In the genomic region with DNA sequence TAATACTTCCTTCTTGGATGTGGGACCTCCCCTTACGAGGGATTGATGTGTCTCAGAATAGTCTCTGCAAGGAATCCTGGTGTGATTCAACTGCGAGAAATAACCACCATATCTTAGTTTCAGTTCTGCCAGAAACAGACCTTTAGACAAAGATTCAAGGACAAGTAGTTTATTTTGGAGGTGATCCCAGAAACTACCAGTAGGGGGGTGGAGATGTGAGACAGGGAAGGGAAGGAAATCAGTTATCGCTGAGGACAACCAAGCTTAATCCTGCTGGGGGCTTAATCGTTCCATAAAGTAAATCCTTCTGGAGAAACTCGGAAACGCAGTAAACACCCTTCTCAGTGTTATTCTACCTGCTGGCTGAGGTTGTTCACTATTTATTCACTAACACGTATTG, we compare ENCODE assay signal across 11 cellular contexts. TPM values are rescaled to one million over a fixed set of nuclear protein-coding genes. Genes with fewer than 3 reads are reported as not detected.
DNase-seq lines count a peak whose midpoint lies in the region; ATAC-seq and TF ChIP-seq lines count a peak whose summit lies in the region.
"Had no signal": no experiment of that assay in that cellular context is flagged by ENCODE, and none has a peak within 500 bp of the region (broad histone marks: within the 10 kb centered on the region; RNA-seq: fewer than 3 reads in every experiment).

No MANE protein-coding gene starts in this region.

- no peak overlapping the region for H3K4me3 Mint-ChIP-seq in type B pancreatic cell
- H3K4me3 Mint-ChIP-seq: naive thymus-derived CD8-positive, alpha-beta T cell had no signal

- H3K36me3 Mint-ChIP-seq in type B pancreatic cell, result no peaks in the 10 kb centered on the region

- no peak for ATAC-seq in Right ventricle myocardium inferior
- ATAC-seq in foreskin keratinocyte, result peak; percentile 38
- ATAC-seq in GM18870 (IDR thresholded peaks at IDR 0.05; ENCODE audit: unreplicated experiment), result no peak
- ATAC-seq in GM18909 (IDR thresholded peaks at IDR 0.05; ENCODE audit: poor library complexity, unreplicated experiment), result no peak
- ATAC-seq: naive thymus-derived CD8-positive, alpha-beta T cell had no signal

- H3K27ac ChIP-seq in cardiac muscle cell (no peak overlapping the region), foreskin keratinocyte (no peak overlapping the region)
- H3K27ac ChIP-seq: SJSA1, thoracic aorta had no signal

- no peaks in the 10 kb centered on the region for H3K9me3 ChIP-seq in cardiac muscle cell (ENCODE audit: low read depth)
- H3K9me3 ChIP-seq: SJSA1 had no signal

- peaks cover 16% of the 10 kb centered on the region for H3K27me3 Mint-ChIP-seq in type B pancreatic cell

- intact Hi-C loops in Right ventricle myocardium inferior (cut with DNase I), result no loop called here

- H3K27me3 ChIP-seq in cardiac muscle cell, result no peaks in the 10 kb centered on the region
- peaks cover 5% of the 10 kb centered on the region for H3K27me3 ChIP-seq in foreskin keratinocyte
- H3K27me3 ChIP-seq: SJSA1 had no signal

- DNase-seq in cardiac muscle cell (ENCODE audit: low read depth in 1 of 2, low spot score in 1 of 2), result peak in 1 of 2 donors; percentile 66
- DNase-seq in Right ventricle myocardium inferior (ENCODE audit: missing footprints), result no peak
- peak; percentile 71 for DNase-seq in RPMI7951 (ENCODE audit: low read depth)
- DNase-seq in foreskin keratinocyte, result peak in 1 of 2 donors; percentile 30
- DNase-seq in type B pancreatic cell (ENCODE audit: extremely low spot score, unreplicated experiment), result no peak
- DNase-seq in SW480 (ENCODE audit: low spot score), result no peak
- DNase-seq: naive thymus-derived CD8-positive, alpha-beta T cell had no signal

- no peaks in the 10 kb centered on the region for H3K36me3 ChIP-seq in cardiac muscle cell
- H3K36me3 ChIP-seq: SJSA1, thoracic aorta had no signal

- no peak overlapping the region for H3K4me3 ChIP-seq in cardiac muscle cell
- H3K4me3 ChIP-seq: SJSA1, thoracic aorta had no signal

- H3K4me1 ChIP-seq in cardiac muscle cell (ENCODE audit: low read depth) (no peaks in the 10 kb centered on the region), foreskin keratinocyte (peaks cover 6% of the 10 kb centered on the region)

- H3K27ac Mint-ChIP-seq in type B pancreatic cell, result no peak overlapping the region

- H3K4me1 Mint-ChIP-seq in type B pancreatic cell (ENCODE audit: unreplicated experiment), result no peaks in the 10 kb centered on the region

- peaks cover 7% of the 10 kb centered on the region for H3K9me3 Mint-ChIP-seq in type B pancreatic cell

- TF ChIP-seq CTCF in cardiac muscle cell (IDR thresholded peaks at IDR 0.05; ENCODE audit: low read depth, low read length) (peak; percentile 45), foreskin keratinocyte (conservative IDR thresholded peaks at IDR 0.05) (peak; percentile 62), type B pancreatic cell (conservative IDR thresholded peaks at IDR 0.05) (peak; percentile 61)

RNA-seq across cellular contexts. Expression of a gene that starts 5.0 kb away (rescaled TPM):
- 0.03 and 0.04 TPM in 2 replicates for total RNA-seq in cardiac muscle cell
- polyA plus RNA-seq in cardiac muscle cell, result not detected in 2 replicates
- total RNA-seq in Right ventricle myocardium inferior, result 0.43 TPM
- 1.6 and 1.8 TPM in 2 replicates for total RNA-seq in RPMI7951 (2014; rRNA removed; shearing (Covaris generic))
- 13.2 and 16.0 TPM in 2 replicates for total RNA-seq in foreskin keratinocyte
- polyA plus RNA-seq in foreskin keratinocyte, result 4.5 and 4.8 TPM in 2 replicates
- total RNA-seq in type B pancreatic cell (ENCODE audit: low replicate concordance), result 0.02 TPM in 1 of 2 replicates, not detected in the other
- total RNA-seq: SJSA1 had no signal

RNA-seq across cellular contexts. Expression of a gene that starts 18.8 kb away (rescaled TPM):
- total RNA-seq in cardiac muscle cell (not detected in 2 replicates), Right ventricle myocardium inferior (not detected), foreskin keratinocyte (1.3 and 1.6 TPM in 2 replicates), type B pancreatic cell (ENCODE audit: low replicate concordance) (6.8 and 17.8 TPM in 2 replicates)
- polyA plus RNA-seq in cardiac muscle cell (not detected in 2 replicates), foreskin keratinocyte (1.5 and 2.0 TPM in 2 replicates)
- 1.4 and 2.6 TPM in 2 replicates for total RNA-seq in RPMI7951 (2014; rRNA removed; shearing (Covaris generic))
- total RNA-seq: naive thymus-derived CD8-positive, alpha-beta T cell; thoracic aorta had no signal
